ENCODE assay signal across 9 cellular contexts in genomic region chr15:69666921-69667811, GRCh38.
DNase-seq lines count a peak whose midpoint lies in the region; ATAC-seq and TF ChIP-seq lines count a peak whose summit lies in the region.
"Had no signal": no experiment of that assay in that cellular context is flagged by ENCODE, and none has a peak within 500 bp of the region (broad histone marks: within the 10 kb centered on the region; RNA-seq: fewer than 3 reads in every experiment).

No MANE protein-coding gene starts in this region.

- no peaks in the 10 kb centered on the region for H3K9me3 Mint-ChIP-seq in activated T-helper 17 cell treated with anti-CD3 and anti-CD28 coated beads, Interleukin-2, amount 50 U/mL, for 72 hours
- H3K9me3 Mint-ChIP-seq in MCF 10A (ENCODE audit: unreplicated experiment) = no peaks in the 10 kb centered on the region

- no peak overlapping the region for H3K27ac ChIP-seq in right cardiac atrium (ENCODE audit: low read length)

- 71% methylated on average over 19 of the region's 19 CpGs for WGBS in right cardiac atrium

- DNase-seq in Right ventricle myocardium inferior (ENCODE audit: missing footprints) = peak; percentile 68
- no peak for DNase-seq in right cardiac atrium
- peak; percentile 41 for DNase-seq in superior temporal gyrus (ENCODE audit: extremely low spot score)
- no peak for DNase-seq in MCF 10A (ENCODE audit: unreplicated experiment)
- no peak for DNase-seq in glomerular visceral epithelial cell (ENCODE audit: extremely low spot score)
- DNase-seq: NCI-H510A had no signal

- no peak for ATAC-seq in Right ventricle myocardium inferior
- no peak for ATAC-seq in right cardiac atrium
- ATAC-seq in HG03432 (IDR thresholded peaks at IDR 0.05; ENCODE audit: unreplicated experiment) = peak; percentile 47
- peak; percentile 23 for ATAC-seq in activated T-helper 17 cell treated with anti-CD3 and anti-CD28 coated beads, Interleukin-2, amount 50 U/mL, for 72 hours (replicated peaks)
- ATAC-seq in HG03045 (IDR thresholded peaks at IDR 0.05; ENCODE audit: unreplicated experiment) = no peak

- H3K27ac Mint-ChIP-seq in activated T-helper 17 cell treated with anti-CD3 and anti-CD28 coated beads, Interleukin-2, amount 50 U/mL, for 72 hours = peak overlapping the region; percentile 79
- no peak overlapping the region for H3K27ac Mint-ChIP-seq in MCF 10A (ENCODE audit: low read depth, unreplicated experiment)

- H3K36me3 Mint-ChIP-seq in activated T-helper 17 cell treated with anti-CD3 and anti-CD28 coated beads, Interleukin-2, amount 50 U/mL, for 72 hours (ENCODE audit: low read depth) = no peaks in the 10 kb centered on the region
- no peaks in the 10 kb centered on the region for H3K36me3 Mint-ChIP-seq in MCF 10A (ENCODE audit: insufficient read depth, unreplicated experiment)

- H3K27me3 Mint-ChIP-seq in activated T-helper 17 cell treated with anti-CD3 and anti-CD28 coated beads, Interleukin-2, amount 50 U/mL, for 72 hours = no peaks in the 10 kb centered on the region
- no peaks in the 10 kb centered on the region for H3K27me3 Mint-ChIP-seq in MCF 10A (ENCODE audit: insufficient read depth, unreplicated experiment)

- H3K4me1 Mint-ChIP-seq in activated T-helper 17 cell treated with anti-CD3 and anti-CD28 coated beads, Interleukin-2, amount 50 U/mL, for 72 hours = peaks cover 11% of the 10 kb centered on the region
- H3K4me1 Mint-ChIP-seq in MCF 10A (ENCODE audit: insufficient read depth, unreplicated experiment) = no peaks in the 10 kb centered on the region

- TF ChIP-seq CTCF in MCF 10A (IDR thresholded peaks at IDR 0.05; ENCODE audit: unreplicated experiment) = no peak

- POLR2A ChIA-PET in MCF 10A (lab: Yijun Ruan, JAX) = no interaction called here

- peak overlapping the region; percentile 55 for H3K4me3 Mint-ChIP-seq in activated T-helper 17 cell treated with anti-CD3 and anti-CD28 coated beads, Interleukin-2, amount 50 U/mL, for 72 hours
- H3K4me3 Mint-ChIP-seq in MCF 10A (ENCODE audit: unreplicated experiment) = no peak overlapping the region

- H3K9me3 ChIP-seq in right cardiac atrium (ENCODE audit: control insufficient read depth, low read length) = no peaks in the 10 kb centered on the region

- H3K27me3 ChIP-seq in right cardiac atrium (ENCODE audit: control insufficient read depth, insufficient read depth) = no peaks in the 10 kb centered on the region

- H3K4me3 ChIP-seq in right cardiac atrium (ENCODE audit: low read length) = no peak overlapping the region

- H3K4me1 ChIP-seq in right cardiac atrium (ENCODE audit: control insufficient read depth, insufficient read depth, low read length) = peaks cover 2% of the 10 kb centered on the region

- BruUV-seq in MCF 10A (replicated peaks; lab: Mats Ljungman, UMichigan) = no TSS peak

- CTCF ChIA-PET in MCF 10A (lab: Yijun Ruan, JAX) = interaction anchor here (0.6 kb wide), 1 partner anchor 840 kb away, joined by 3 read pairs; no protein-coding TSS in a partner anchor

- intact Hi-C loops in Right ventricle myocardium inferior (cut with DNase I) = no loop called here
- intact Hi-C loops in right cardiac atrium (cut with DNase I) = no loop called here
- intact Hi-C loops in MCF 10A (cut with micrococcal nuclease) = no loop called here

Comparison
In these comparisons a context has a peak if more than half of its experiments do, and no peak if none do; other contexts are left out.
1. DNase-seq: peak in Right ventricle myocardium inferior (single experiment) and superior temporal gyrus (single experiment); none in right cardiac atrium (0 of 3), MCF 10A (single experiment) and glomerular visceral epithelial cell (single experiment).
2. ATAC-seq: peak in HG03432 (single experiment) and activated T-helper 17 cell treated with anti-CD3 and anti-CD28 coated beads, Interleukin-2, amount 50 U/mL, for 72 hours (single experiment); none in Right ventricle myocardium inferior (single experiment), right cardiac atrium (0 of 2) and HG03045 (single experiment).